Comparison of ENCODE assay signal across 25 cellular contexts in the genomic region with DNA sequence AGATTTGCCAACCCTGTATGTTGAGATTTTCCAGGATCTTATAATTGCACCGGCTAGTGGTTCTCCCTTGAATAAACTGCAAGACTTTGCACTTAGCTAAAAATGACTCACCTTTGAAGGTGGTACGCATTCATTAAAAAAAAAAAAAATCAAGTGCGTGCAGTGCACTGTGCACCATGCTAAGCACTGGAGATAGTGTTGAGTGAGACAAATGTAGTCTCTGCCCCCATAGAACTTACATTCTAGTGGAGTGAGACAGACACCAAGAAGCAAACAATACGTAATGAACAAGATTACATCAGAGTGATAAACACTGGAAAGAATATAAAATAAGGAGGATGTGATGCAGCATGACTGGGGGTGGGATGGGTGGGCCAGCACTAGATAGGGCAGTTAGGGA.
DNase-seq lines count a peak whose midpoint lies in the region; ATAC-seq and TF ChIP-seq lines count a peak whose summit lies in the region.
"Had no signal": no experiment of that assay in that cellular context is flagged by ENCODE, and none has a peak within 500 bp of the region (broad histone marks: within the 10 kb centered on the region; RNA-seq: fewer than 3 reads in every experiment).

No MANE protein-coding gene starts in this region.

- TF ChIP-seq EP300 in tibial nerve (IDR thresholded peaks at IDR 0.05): no peak

- DNase-seq in amniotic epithelial cell (ENCODE audit: low read depth): peak; percentile 60
- DNase-seq in endodermal cell: no peak
- DNase-seq in amygdala (lab: John Stamatoyannopoulos, UW): no peak
- no peak for DNase-seq in tibial nerve (ENCODE audit: low spot score in 2 of 2)
- DNase-seq: 8988T; ACHN; AML-193; BE2C; CD4-positive, alpha-beta T cell; CD8-positive, alpha-beta memory T cell; DMS 273 treated with DMSO at 0.1 percent for 48 hours; DMS79; EL; GDM1; GM23248; H7; HFFc6 had no signal

- H3K27ac ChIP-seq in HEK293 (ENCODE audit: extremely low read depth, low read depth, low read length) (no peak overlapping the region), endodermal cell (ENCODE audit: low read depth, low read length) (no peak overlapping the region), tibial nerve (no peak overlapping the region)
- H3K27ac ChIP-seq: A549; BLaER1 treated with 17β-estradiol and CSF1 and Interleukin-3, amounts not matched to agents 10 nM and 100 nM; GM23248 had no signal

- H3K9ac ChIP-seq in endodermal cell (ENCODE audit: extremely low read depth, low read length, poor library complexity, severe bottlenecking): no peak overlapping the region
- H3K9ac ChIP-seq: BLaER1 treated with 17β-estradiol and CSF1 and Interleukin-3, amounts not matched to agents 10 nM and 100 nM; GM23248 had no signal

- TF ChIP-seq CTCF in HEK293 (tag by site-specific recombination; IDR thresholded peaks at IDR 0.05) (no peak), nephron (IDR thresholded peaks at IDR 0.05; ENCODE audit: unreplicated experiment in 3 of 3) (no peak), endodermal cell (conservative IDR thresholded peaks at IDR 0.05) (no peak), tibial nerve (IDR thresholded peaks at IDR 0.05) (no peak)

- POLR2A ChIA-PET in HEK293 (lab: Yijun Ruan, JAX): no interaction called here

- H3K4me1 Mint-ChIP-seq in nephron (peaks cover 11% of the 10 kb centered on the region), endodermal cell (peaks cover 10% of the 10 kb centered on the region)
- H3K4me1 Mint-ChIP-seq: CD14-positive monocyte had no signal

- H3K4me1 ChIP-seq in HEK293 (ENCODE audit: control insufficient read depth, insufficient read depth, low read length) (peaks cover 5% of the 10 kb centered on the region; the same call in 1 of the 2 replicates), endodermal cell (ENCODE audit: control insufficient read depth, insufficient read depth, low read length) (peaks cover 5% of the 10 kb centered on the region), tibial nerve (no peaks in the 10 kb centered on the region)
- H3K4me1 ChIP-seq: BE2C; BLaER1 treated with 17β-estradiol and CSF1 and Interleukin-3, amounts not matched to agents 10 nM and 100 nM had no signal

- H3K36me3 ChIP-seq in HEK293 (ENCODE audit: control insufficient read depth in 2 of 2, insufficient read depth in 1 of 2, low read length in 2 of 2) (no peaks in the 10 kb centered on the region), endodermal cell (ENCODE audit: control insufficient read depth, insufficient read depth, low read length) (no peaks in the 10 kb centered on the region), tibial nerve (no peaks in the 10 kb centered on the region)
- H3K36me3 ChIP-seq: BE2C had no signal

- H3K4me3 Mint-ChIP-seq in nephron: no peak overlapping the region
- no peak overlapping the region for H3K4me3 Mint-ChIP-seq in endodermal cell
- H3K4me3 Mint-ChIP-seq: CD14-positive monocyte; CD4-positive, alpha-beta T cell; CD8-positive, alpha-beta memory T cell; HFFc6 had no signal

- 90 to 97% methylated on average over 2 to 4 of the region's 4 CpGs for WGBS in endodermal cell (ENCODE audit: insufficient coverage in 1 of 2, insufficient read length in 1 of 2), 2 experiments
- WGBS in tibial nerve, 2 donors: 94 to 95% methylated on average over 4 of the region's 4 CpGs

- H3K36me3 Mint-ChIP-seq in nephron (ENCODE audit: low read depth) (peaks cover 23% of the 10 kb centered on the region), endodermal cell (ENCODE audit: low read depth) (no peaks in the 10 kb centered on the region)

- no peaks in the 10 kb centered on the region for H3K27me3 Mint-ChIP-seq in nephron (ENCODE audit: low read depth)
- H3K27me3 Mint-ChIP-seq in endodermal cell (ENCODE audit: insufficient read depth): no peaks in the 10 kb centered on the region
- H3K27me3 Mint-ChIP-seq: CD4-positive, alpha-beta T cell; CD8-positive, alpha-beta memory T cell had no signal

- H3K9me3 Mint-ChIP-seq in nephron (peaks cover 8% of the 10 kb centered on the region), endodermal cell (no peaks in the 10 kb centered on the region)
- H3K9me3 Mint-ChIP-seq: HFFc6 had no signal

- CTCF ChIA-PET in HEK293 (lab: Yijun Ruan, JAX): interaction anchor here (0.6 to 1.0 kb wide), 2 partner anchors 71 to 219 kb away, joined by 3 read pairs; no protein-coding TSS in a partner anchor

- no peak overlapping the region for H3K4me3 ChIP-seq in HEK293 (ENCODE audit: low read depth, low read length)
- H3K4me3 ChIP-seq in endodermal cell (ENCODE audit: low read length): no peak overlapping the region
- H3K4me3 ChIP-seq in tibial nerve: no peak overlapping the region
- H3K4me3 ChIP-seq: A549; BLaER1 treated with 17β-estradiol and CSF1 and Interleukin-3, amounts not matched to agents 10 nM and 100 nM; GM12878; GM23248 had no signal

- H3K27me3 ChIP-seq in endodermal cell (ENCODE audit: control insufficient read depth, insufficient read depth, low read length, poor library complexity, severe bottlenecking) (no peaks in the 10 kb centered on the region), tibial nerve (no peaks in the 10 kb centered on the region)
- H3K27me3 ChIP-seq: BE2C; BLaER1 treated with 17β-estradiol and CSF1 and Interleukin-3, amounts not matched to agents 10 nM and 100 nM had no signal

- no peak for ATAC-seq in activated CD4-positive, CD25-positive, alpha-beta regulatory T cell treated with anti-CD3 and anti-CD28 coated beads, Interleukin-2, amount 50 U/mL, for 24 hours
- ATAC-seq: A549, GM12878, HCT116 had no signal

- H3K9me3 ChIP-seq in HEK293 (ENCODE audit: control insufficient read depth, insufficient read depth, low read depth, low read length): no peaks in the 10 kb centered on the region
- H3K9me3 ChIP-seq in endodermal cell (ENCODE audit: control insufficient read depth, low read length): no peaks in the 10 kb centered on the region
- H3K9me3 ChIP-seq in tibial nerve: peaks cover 0 to 5% (median 0%) of the 10 kb centered on the region in 4 donors
- H3K9me3 ChIP-seq: A549, BE2C had no signal

- TF ChIP-seq POLR2A in tibial nerve (IDR thresholded peaks at IDR 0.05): no peak

- H3K27ac Mint-ChIP-seq in nephron (peak overlapping the region in 2 of 3 experiments; percentile 18 to 25), endodermal cell (no peak overlapping the region)
- H3K27ac Mint-ChIP-seq: CD14-positive monocyte; CD4-positive, alpha-beta T cell; HFFc6 had no signal

TF ChIP-seq in HEK293, 187 proteins besides CTCF, POLR2A, EP300 and RAD21:
- no peak for TF ChIP-seq ZNF24 (tag by site-specific recombination; IDR thresholded peaks at IDR 0.05)
- TF ChIP-seq SETDB1 (IDR thresholded peaks at IDR 0.05; ENCODE audit: insufficient read length, low read length): peak; percentile 46
- no peak for TF ChIP-seq ZNF202 (tag by site-specific recombination; IDR thresholded peaks at IDR 0.05; ENCODE audit: borderline replicate concordance)
